Comparison of ENCODE assay signal across 9 cellular contexts in the genomic region with DNA sequence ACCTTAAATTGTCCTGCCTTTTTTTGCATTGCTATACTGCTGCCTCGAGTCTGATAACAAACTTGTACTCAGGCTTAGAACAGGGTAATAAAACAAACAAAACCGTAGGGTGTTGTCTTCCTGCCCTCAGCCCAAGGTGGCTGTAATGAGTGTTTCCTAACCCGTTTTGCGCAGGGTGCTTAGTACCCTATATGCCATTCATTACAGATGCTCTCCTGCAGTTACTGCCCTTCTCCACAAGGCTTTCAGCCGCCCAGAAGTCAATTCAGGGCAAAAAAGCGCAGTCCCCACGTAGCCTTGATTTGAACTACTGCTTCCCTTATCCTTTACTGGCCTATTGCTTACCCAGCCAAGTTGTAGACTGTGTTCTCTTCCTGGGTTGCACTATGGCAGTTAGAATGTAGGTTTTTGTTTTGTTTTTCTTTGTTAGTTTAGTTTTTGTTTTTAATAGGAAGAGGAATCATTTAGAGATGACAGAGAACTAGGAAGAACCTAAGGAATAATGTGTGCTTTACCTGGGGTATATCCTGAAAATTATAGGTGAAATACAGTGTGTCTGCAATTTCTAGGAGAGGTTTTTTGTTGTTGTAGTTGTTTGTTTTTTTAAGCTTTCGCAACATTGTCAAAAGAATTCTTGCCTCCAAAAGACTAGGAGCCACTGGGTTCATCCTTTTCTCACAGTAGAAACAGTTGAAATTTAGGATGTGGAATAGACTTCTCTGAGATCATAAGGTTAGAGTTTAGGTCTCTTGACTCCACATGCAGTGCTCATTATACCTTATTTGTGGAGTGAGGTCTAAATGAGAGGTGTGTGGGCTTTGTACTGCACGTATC. TPM values are rescaled to one million over a fixed set of nuclear protein-coding genes. Genes with fewer than 3 reads are reported as not detected.
DNase-seq lines count a peak whose midpoint lies in the region; ATAC-seq, FAIRE-seq and TF ChIP-seq lines count a peak whose summit lies in the region.
"Had no signal": no experiment of that assay in that cellular context is flagged by ENCODE, and none has a peak within 500 bp of the region (broad histone marks: within the 10 kb centered on the region; RNA-seq: fewer than 3 reads in every experiment).

No MANE protein-coding gene starts in this region.

- intact Hi-C loops in activated CD4-positive, alpha-beta memory T cell treated with anti-CD3 and anti-CD28 coated beads for 36 hours (cut with micrococcal nuclease), result loop anchor here (2.0 to 5.0 kb wide), 7 partner anchors 65 to 657 kb away; partner anchors contain the start of genes CD74, CSNK1A1, GRPEL2 and PPARGC1B
- intact Hi-C loops in mucosa of descending colon (cut with DNase I, micrococcal nuclease), result no loop called here

- peak overlapping the region; percentile 92 to 94 for H3K4me2 ChIP-seq in H1 (ENCODE audit: insufficient read depth in 1 of 2, low read depth in 2 of 2, low read length in 2 of 2)

- no peak overlapping the region for H3K23ac ChIP-seq in H1 (ENCODE audit: insufficient read length)

- H3K56ac ChIP-seq in H1 (replicated peaks; ENCODE audit: insufficient read length, low read depth, low read length), result no peak overlapping the region

- H3K27ac ChIP-seq in H1 (ENCODE audit: low read depth, low read length), result no peak overlapping the region

- H4K91ac ChIP-seq in H1 (replicated peaks; ENCODE audit: insufficient read length, low read length), result no peak overlapping the region

- no peak overlapping the region for H2AK5ac ChIP-seq in H1 (ENCODE audit: low read depth, low read length)

- no peak overlapping the region for H4K8ac ChIP-seq in H1 (ENCODE audit: extremely low read depth, insufficient read depth, low read length)

- H3K18ac ChIP-seq in H1 (ENCODE audit: extremely low read depth, low read length), result no peak overlapping the region

- H3K27me3 Mint-ChIP-seq in activated CD4-positive, alpha-beta memory T cell treated with anti-CD3 and anti-CD28 coated beads for 36 hours, result no peaks in the 10 kb centered on the region

- ATAC-seq in GM18517 (IDR thresholded peaks at IDR 0.05; ENCODE audit: unreplicated experiment) (peak; percentile 76), HG03064 (IDR thresholded peaks at IDR 0.05; ENCODE audit: low read depth, unreplicated experiment) (peak; percentile 40), mucosa of descending colon (peak; percentile 64)

- peaks cover 14% of the 10 kb centered on the region for H3K23me2 ChIP-seq in H1 (ENCODE audit: low read depth, low read length)

- H3K4ac ChIP-seq in H1 (replicated peaks; ENCODE audit: insufficient read length, low read depth, low read length), result no peak overlapping the region

- TF ChIP-seq RAD21 in H1 (IDR thresholded peaks at IDR 0.05 in 1 of 2, conservative IDR thresholded peaks at IDR 0.05 in 1 of 2; ENCODE audit: low read depth in 2 of 2, low read length in 2 of 2), result peak; percentile 27 to 30; a peak in 3 of 4 replicates

- H3K79me1 ChIP-seq in H1 (ENCODE audit: low read depth, low read length), result peaks cover 5% of the 10 kb centered on the region; the same call in 1 of the 2 replicates

- TF ChIP-seq POLR2A in H1 (IDR thresholded peaks at IDR 0.05; ENCODE audit: control extremely low read depth in 1 of 2, low read depth in 2 of 2, low read length in 2 of 2), result no peak

- peak; percentile 72 for TF ChIP-seq CTCF in AG09309 (IDR thresholded peaks at IDR 0.05; ENCODE audit: control insufficient read depth, insufficient read depth, low read depth, low read length, missing control alignments)
- TF ChIP-seq CTCF in H1 (IDR thresholded peaks at IDR 0.05; ENCODE audit: control extremely low read depth in 1 of 3, insufficient read depth in 1 of 3, low read depth in 1 of 3, low read length in 3 of 3), result peak; percentile 45 to 62 (median 49)
- TF ChIP-seq CTCF in mucosa of descending colon (IDR thresholded peaks at IDR 0.05), result peak; percentile 53

- H2BK5ac ChIP-seq in H1 (ENCODE audit: low read depth, low read length), result no peak overlapping the region

- no peaks in the 10 kb centered on the region for H3K27me3 ChIP-seq in H1 (replicated peaks in 1 of 4; ENCODE audit: control insufficient read depth in 3 of 4, extremely low read depth in 1 of 4, insufficient read depth in 3 of 4, low read length in 3 of 4)

- POLR2A ChIA-PET in activated CD4-positive, alpha-beta memory T cell treated with anti-CD3 and anti-CD28 coated beads for 36 hours (lab: Charles Lee), result interaction anchor here (1.1 to 1.9 kb wide), 2 partner anchors 42 kb away, joined by 4 to 21 read pairs; partner anchors contain the start of gene SLC26A2
- POLR2A ChIA-PET in H1 (lab: Charles Lee; ENCODE audit: partially characterized antibody), result interaction anchor here (0.7 to 1.4 kb wide), 2 partner anchors 9 to 43 kb away, joined by 3 to 4 read pairs; no protein-coding TSS in a partner anchor

- H3K36me3 ChIP-seq in H1 (ENCODE audit: control insufficient read depth in 2 of 4, insufficient read depth in 4 of 4, low read length in 3 of 4), result peaks cover 0 to 17% (median 4%) of the 10 kb centered on the region in 4 experiments; a peak in 4 of 8 replicates
- no peaks in the 10 kb centered on the region for H3K36me3 ChIP-seq in mucosa of descending colon (ENCODE audit: low read depth)

- H3K9ac ChIP-seq in H1 (replicated peaks in 1 of 4; ENCODE audit: extremely low read depth in 1 of 4, low read depth in 3 of 4, low read length in 3 of 4), result peak overlapping the region in 1 of 4 experiments; percentile 59; a peak in 1 of 7 replicates

- H3K4me3 ChIP-seq in AG09309 (ENCODE audit: control insufficient read depth, low read depth, low read length) (peak overlapping the region; percentile 93), H1 (ENCODE audit: extremely low read depth in 1 of 4, insufficient read depth in 2 of 4, low read depth in 3 of 4, low read length in 4 of 4) (peak overlapping the region; percentile 54 to 92 (median 89)), mucosa of descending colon (peak overlapping the region; percentile 78)

- WGBS in H1 (ENCODE audit: extremely low coverage in 1 of 2, insufficient coverage in 1 of 2, insufficient read length in 1 of 2, insufficient replicate concordance in 2 of 2, low coverage in 1 of 2, low lambda C conversion rate in 2 of 2, missing lambda C conversion rate in 1 of 2), 2 experiments, result 32% methylated on average over 9 of the region's 9 CpGs; no CpG with 5 or more reads in 1 of the 2 experiments

- H2BK120ac ChIP-seq in H1 (replicated peaks; ENCODE audit: low read depth, low read length), result no peak overlapping the region

- H2BK12ac ChIP-seq in H1 (ENCODE audit: low read depth, low read length), result no peak overlapping the region

- H3K79me2 ChIP-seq in H1 (ENCODE audit: control insufficient read depth in 1 of 2, insufficient read depth in 2 of 2, low read length in 2 of 2), result peaks cover 5 to 40% of the 10 kb centered on the region in 2 experiments

- no peak overlapping the region for H2BK20ac ChIP-seq in H1 (ENCODE audit: low read length)

- no peak for TF ChIP-seq EP300 in H1 (IDR thresholded peaks at IDR 0.05; ENCODE audit: borderline replicate concordance in 1 of 2, low read depth in 2 of 2, low read length in 2 of 2)

- H4K20me1 ChIP-seq in H1 (replicated peaks in 1 of 2; ENCODE audit: control insufficient read depth in 1 of 2, insufficient read depth in 2 of 2, low read length in 2 of 2), result peaks cover 3 to 18% of the 10 kb centered on the region in 2 experiments

- H3K4me1 ChIP-seq in H1 (replicated peaks in 1 of 4; ENCODE audit: control insufficient read depth in 3 of 4, insufficient read depth in 4 of 4, low read length in 3 of 4) (peaks cover 0 to 4% (median 2%) of the 10 kb centered on the region in 4 experiments; a peak in 4 of 7 replicates), mucosa of descending colon (ENCODE audit: low read depth) (peaks cover 37% of the 10 kb centered on the region)

- no peak overlapping the region for H4K5ac ChIP-seq in H1 (ENCODE audit: insufficient read length, low read depth, low read length)

- H2AFZ ChIP-seq in H1 (ENCODE audit: low read length), result no peak overlapping the region

- H3K4me3 Mint-ChIP-seq in activated CD4-positive, alpha-beta memory T cell treated with anti-CD3 and anti-CD28 coated beads for 36 hours, result peak overlapping the region; percentile 86

- DNase-seq in AG09309 (ENCODE audit: low read depth) (no peak), NCI-H526 treated with DMSO at 0.1 percent for 48 hours (lab: John Stamatoyannopoulos, UW) (peak; percentile 54), H1 (ENCODE audit: low read depth in 1 of 2, low spot score in 2 of 2) (no peak), mucosa of descending colon (peak in 2 of 3 donors; percentile 50 to 55)
- DNase-seq in activated CD4-positive, alpha-beta memory T cell treated with anti-CD3 and anti-CD28 coated beads for 36 hours, result peak; percentile 77
- peak; percentile 19 to 50 for DNase-seq in stimulated activated CD8-positive, alpha-beta memory T cell treated with anti-CD3 and anti-CD28 coated beads, Interleukin-7, amount 100 ng/mL, for 48 hours (ENCODE audit: extremely low read depth in 1 of 2, low read depth in 1 of 2)

- CTCF ChIA-PET in activated CD4-positive, alpha-beta memory T cell treated with anti-CD3 and anti-CD28 coated beads for 36 hours (lab: Charles Lee), result interaction anchor here (0.9 to 3.0 kb wide), 3 partner anchors 11 to 272 kb away, joined by 3 to 13 read pairs (median 4); partner anchors contain the start of genes PPARGC1B and SLC26A2
- CTCF ChIA-PET in H1 (lab: Charles Lee; ENCODE audit: partially characterized antibody), result interaction anchor here (0.8 to 4.7 kb wide), 8 partner anchors 11 to 164 kb away, joined by 3 to 20 read pairs (median 4); no protein-coding TSS in a partner anchor

- H2BK15ac ChIP-seq in H1 (ENCODE audit: low read length), result no peak overlapping the region

- H3K9me3 ChIP-seq in H1 (ENCODE audit: insufficient read depth in 2 of 2, low read depth in 1 of 2, low read length in 1 of 2), result no peaks in the 10 kb centered on the region
- H3K9me3 ChIP-seq in mucosa of descending colon, result no peaks in the 10 kb centered on the region

- FAIRE-seq in H1 (lab: Jason Lieb, UNC), result peak; percentile 66

- peaks cover 43% of the 10 kb centered on the region for H3K4me1 Mint-ChIP-seq in activated CD4-positive, alpha-beta memory T cell treated with anti-CD3 and anti-CD28 coated beads for 36 hours (ENCODE audit: low read depth)

- H3K14ac ChIP-seq in H1 (ENCODE audit: insufficient read length), result no peak overlapping the region

- peaks cover 18% of the 10 kb centered on the region for H3K36me3 Mint-ChIP-seq in activated CD4-positive, alpha-beta memory T cell treated with anti-CD3 and anti-CD28 coated beads for 36 hours

- no peaks in the 10 kb centered on the region for H3K9me3 Mint-ChIP-seq in activated CD4-positive, alpha-beta memory T cell treated with anti-CD3 and anti-CD28 coated beads for 36 hours

- H3K27ac Mint-ChIP-seq in activated CD4-positive, alpha-beta memory T cell treated with anti-CD3 and anti-CD28 coated beads for 36 hours, result peak overlapping the region; percentile 91

RNA-seq across cellular contexts. Expression of gene HMGXB3, which starts 1.3 kb away (rescaled TPM):
- total RNA-seq in activated CD4-positive, alpha-beta memory T cell treated with anti-CD3 and anti-CD28 coated beads for 36 hours, result 10 to 100 TPM; 29.4 to 31.3 TPM
- 27.5 and 28.0 TPM in 2 replicates for total RNA-seq in H1 (2021; fragmentation: NEBNext Ultra II Directional; extraction: Animal tissue kit (Norgen Biotek cat#: 25700))
- polyA plus RNA-seq in H1 (2011; rRNA removed), result 26.8 and 28.8 TPM in 2 replicates
- polyA plus RNA-seq in H1 (2011; cell fraction: cytosol; rRNA removed), result 31.4 TPM
- 65.3 TPM for polyA plus RNA-seq in H1 (2011; cell fraction: nucleus; rRNA removed)
- polyA plus RNA-seq in H1 (2012, experiment 1 of 2), result 22.4 to 27.4 TPM (median 24.9 TPM) in 4 replicates
- polyA plus RNA-seq in H1 (2012, experiment 2 of 2), result 18.1 TPM
- polyA plus RNA-seq in H1 (2013, experiment 1 of 2), result 16.3 TPM
- 13.6 TPM for polyA plus RNA-seq in H1 (2013, experiment 2 of 2)
- 43.1 and 46.9 TPM in 2 replicates for polyA minus RNA-seq in H1 (2011; rRNA and poly(A)+ RNA removed)
- polyA minus RNA-seq in H1 (2011; cell fraction: cytosol; rRNA and poly(A)+ RNA removed), result 19.4 TPM
- 42.7 TPM for polyA minus RNA-seq in H1 (2011; cell fraction: nucleus; rRNA and poly(A)+ RNA removed)
- total RNA-seq in mucosa of descending colon, result 10 to 100 TPM; 25.7 to 37.5 (median 31.2) TPM

RNA-seq across cellular contexts. Expression of gene TIGD6, which starts 1.4 kb away (rescaled TPM):
- 1 to 10 TPM; 2.5 to 2.6 TPM for total RNA-seq in activated CD4-positive, alpha-beta memory T cell treated with anti-CD3 and anti-CD28 coated beads for 36 hours
- total RNA-seq in H1 (2021; fragmentation: NEBNext Ultra II Directional; extraction: Animal tissue kit (Norgen Biotek cat#: 25700)), result 1.2 and 1.3 TPM in 2 replicates
- 1.9 and 2.4 TPM in 2 replicates for polyA plus RNA-seq in H1 (2011; rRNA removed)
- 1.8 TPM for polyA plus RNA-seq in H1 (2011; cell fraction: cytosol; rRNA removed)
- polyA plus RNA-seq in H1 (2011; cell fraction: nucleus; rRNA removed), result 1.9 TPM
- 1.6 to 2.0 TPM (median 1.7 TPM) in 4 replicates for polyA plus RNA-seq in H1 (2012, experiment 1 of 2)
- 0.81 TPM for polyA plus RNA-seq in H1 (2012, experiment 2 of 2)
- polyA plus RNA-seq in H1 (2013, experiment 1 of 2), result 1.6 TPM
- 1.5 TPM for polyA plus RNA-seq in H1 (2013, experiment 2 of 2)
- polyA minus RNA-seq in H1 (2011; rRNA and poly(A)+ RNA removed), result 3.7 and 4.7 TPM in 2 replicates
- polyA minus RNA-seq in H1 (2011; cell fraction: cytosol; rRNA and poly(A)+ RNA removed), result 1.5 TPM
- 4.6 TPM for polyA minus RNA-seq in H1 (2011; cell fraction: nucleus; rRNA and poly(A)+ RNA removed)
- total RNA-seq in mucosa of descending colon, result 1 to 10 TPM; 3.0 to 4.3 (median 4.2) TPM

RNA-seq across cellular contexts. Expression of gene SLC26A2, which starts 41.3 kb away (rescaled TPM):
- total RNA-seq in activated CD4-positive, alpha-beta memory T cell treated with anti-CD3 and anti-CD28 coated beads for 36 hours, result 1 to 10 TPM; 5.9 to 6.2 TPM
- 10.9 and 11.4 TPM in 2 replicates for total RNA-seq in H1 (2021; fragmentation: NEBNext Ultra II Directional; extraction: Animal tissue kit (Norgen Biotek cat#: 25700))
- polyA plus RNA-seq in H1 (2011; rRNA removed), result 2.2 and 3.7 TPM in 2 replicates
- polyA plus RNA-seq in H1 (2011; cell fraction: cytosol; rRNA removed), result 3.4 TPM
- 2.7 TPM for polyA plus RNA-seq in H1 (2011; cell fraction: nucleus; rRNA removed)
- polyA plus RNA-seq in H1 (2012, experiment 1 of 2), result 3.0 to 6.3 TPM (median 4.2 TPM) in 4 replicates
- polyA plus RNA-seq in H1 (2012, experiment 2 of 2), result 0.38 TPM
- polyA plus RNA-seq in H1 (2013, experiment 1 of 2), result 11.1 TPM
- polyA plus RNA-seq in H1 (2013, experiment 2 of 2), result 12.4 TPM
- polyA minus RNA-seq in H1 (2011; rRNA and poly(A)+ RNA removed), result 24.4 and 34.0 TPM in 2 replicates
- 9.8 TPM for polyA minus RNA-seq in H1 (2011; cell fraction: cytosol; rRNA and poly(A)+ RNA removed)
- 11.9 TPM for polyA minus RNA-seq in H1 (2011; cell fraction: nucleus; rRNA and poly(A)+ RNA removed)
- 1,000 to 10,000 TPM in 1 of 3 donors, 100 to 1,000 TPM in 2; 562 to 1,399 (median 853) TPM for total RNA-seq in mucosa of descending colon

RNA-seq across cellular contexts. Expression of gene PDE6A, which starts 57.3 kb away (rescaled TPM):
- total RNA-seq in activated CD4-positive, alpha-beta memory T cell treated with anti-CD3 and anti-CD28 coated beads for 36 hours, result not detected
- total RNA-seq in H1 (2021; fragmentation: NEBNext Ultra II Directional; extraction: Animal tissue kit (Norgen Biotek cat#: 25700)), result not detected in 2 replicates
- polyA plus RNA-seq in H1 (2011; rRNA removed), result not detected in 2 replicates
- not detected for polyA plus RNA-seq in H1 (2011; cell fraction: cytosol; rRNA removed)
- not detected for polyA plus RNA-seq in H1 (2011; cell fraction: nucleus; rRNA removed)
- polyA plus RNA-seq in H1 (2012, experiment 1 of 2), result not detected in 4 replicates
- not detected for polyA plus RNA-seq in H1 (2012, experiment 2 of 2)
- polyA plus RNA-seq in H1 (2013, experiment 1 of 2), result 0.02 TPM
- polyA plus RNA-seq in H1 (2013, experiment 2 of 2), result not detected
- polyA minus RNA-seq in H1 (2011; rRNA and poly(A)+ RNA removed), result not detected in 2 replicates
- polyA minus RNA-seq in H1 (2011; cell fraction: cytosol; rRNA and poly(A)+ RNA removed), result not detected
- polyA minus RNA-seq in H1 (2011; cell fraction: nucleus; rRNA and poly(A)+ RNA removed), result not detected
- total RNA-seq in mucosa of descending colon, result 1 to 10 TPM; 1.6 to 7.3 (median 3.4) TPM
- total RNA-seq: T-helper 2 cell treated with Interferon-gamma antibody and Interleukin-4, amounts not matched to agents 100 ng/mL and 5 ng/mL, for 36 hours had no signal

Comparison
In these comparisons a context has a peak if more than half of its experiments do, and no peak if none do; other contexts are left out.
1. DNase-seq: peak in NCI-H526 treated with DMSO at 0.1 percent for 48 hours (single experiment), activated CD4-positive, alpha-beta memory T cell treated with anti-CD3 and anti-CD28 coated beads for 36 hours (single experiment), mucosa of descending colon (2 of 3) and stimulated activated CD8-positive, alpha-beta memory T cell treated with anti-CD3 and anti-CD28 coated beads, Interleukin-7, amount 100 ng/mL, for 48 hours (2 of 2); none in AG09309 (single experiment) and H1 (0 of 2).
2. RNA of gene SLC26A2, which starts 41.3 kb away (total RNA-seq): 562 to 1,399 TPM in mucosa of descending colon; 10.9 to 11.4 TPM in H1 and 5.9 to 6.2 TPM in activated CD4-positive, alpha-beta memory T cell treated with anti-CD3 and anti-CD28 coated beads for 36 hours; every median in the first group is over 10 times any median in the second.
3. Peak in every context shown above with its lines, with median percentiles within 50 percentile points of each other: H3K4me3 ChIP-seq, CTCF ChIP-seq and ATAC-seq.